Comparison of ENCODE assay signal across 8 cellular contexts in genomic region chr12:75560167-75560566, GRCh38. TPM values are rescaled to one million over a fixed set of nuclear protein-coding genes. Genes with fewer than 3 reads are reported as not detected.
DNase-seq lines count a peak whose midpoint lies in the region; ATAC-seq and TF ChIP-seq lines count a peak whose summit lies in the region.

No MANE protein-coding gene starts in this region.

- no peak overlapping the region for H2BK120ac ChIP-seq in neuronal stem cell (ENCODE audit: low read depth, low read length)

- TF ChIP-seq CTCF in GM12873 (IDR thresholded peaks at IDR 0.05; ENCODE audit: insufficient read depth, low read depth, low read length, missing control alignments) = peak; percentile 34
- peak; percentile 34 for TF ChIP-seq CTCF in parathyroid adenoma (IDR thresholded peaks at IDR 0.05)

- no peak overlapping the region for H3K4ac ChIP-seq in neuronal stem cell (ENCODE audit: low read length)

- H3K27ac ChIP-seq in parathyroid adenoma (no peak overlapping the region), neuronal stem cell (replicated peaks; ENCODE audit: low read length) (no peak overlapping the region)

- H3K9ac ChIP-seq in parathyroid adenoma (no peak overlapping the region), neuronal stem cell (ENCODE audit: low read depth, low read length, poor library complexity) (no peak overlapping the region)

- H3K14ac ChIP-seq in neuronal stem cell (ENCODE audit: low read length) = no peak overlapping the region

- DNase-seq in NCI-H1417 treated with DMSO at 0.1 percent for 48 hours (lab: John Stamatoyannopoulos, UW) (peak; percentile 25), dermis microvascular lymphatic vessel endothelial cell (ENCODE audit: low read depth in 2 of 2) (peak; percentile 49 to 62), neuronal stem cell (ENCODE audit: low spot score) (no peak)
- no peak for DNase-seq in stimulated activated CD4-positive, alpha-beta T cell treated with anti-CD3 and anti-CD28 coated beads, Interleukin-4, amount 100 ng/mL, for 1 hour

- H3K4me3 ChIP-seq in parathyroid adenoma (ENCODE audit: low read depth, low read length) (no peak overlapping the region), neuronal stem cell (ENCODE audit: low read length in 2 of 2) (no peak overlapping the region)

- no peak overlapping the region for H2BK15ac ChIP-seq in neuronal stem cell (ENCODE audit: low read length)

- no peak overlapping the region for H3K18ac ChIP-seq in neuronal stem cell (ENCODE audit: low read length)

- H4K91ac ChIP-seq in neuronal stem cell (ENCODE audit: low read depth, low read length, poor library complexity) = no peak overlapping the region

- H3K36me3 ChIP-seq in parathyroid adenoma (ENCODE audit: control insufficient read depth, insufficient read depth, low read length) (no peaks in the 10 kb centered on the region), neuronal stem cell (replicated peaks in 1 of 2; ENCODE audit: control insufficient read depth in 2 of 2, insufficient read depth in 2 of 2, low read length in 2 of 2) (no peaks in the 10 kb centered on the region)

- H2BK5ac ChIP-seq in neuronal stem cell (ENCODE audit: low read length) = no peak overlapping the region

- H3K27me3 ChIP-seq in parathyroid adenoma (ENCODE audit: control insufficient read depth, insufficient read depth, low read length) = no peaks in the 10 kb centered on the region
- no peaks in the 10 kb centered on the region for H3K27me3 ChIP-seq in neuronal stem cell (ENCODE audit: control insufficient read depth in 3 of 3, insufficient read depth in 3 of 3, low read depth in 1 of 3, low read length in 3 of 3)

- H3K79me2 ChIP-seq in parathyroid adenoma = no peaks in the 10 kb centered on the region

- H3K4me2 ChIP-seq in parathyroid adenoma (ENCODE audit: low read length) = no peak overlapping the region
- H3K4me2 ChIP-seq in neuronal stem cell (ENCODE audit: insufficient read depth, low read length, poor library complexity, severe bottlenecking) = no peak overlapping the region

- no peak overlapping the region for H3K23ac ChIP-seq in neuronal stem cell (ENCODE audit: low read depth, low read length, poor library complexity)

- H4K8ac ChIP-seq in neuronal stem cell (ENCODE audit: low read depth, low read length) = no peak overlapping the region

- H2AFZ ChIP-seq in parathyroid adenoma (no peak overlapping the region), neuronal stem cell (ENCODE audit: low read length) (no peak overlapping the region)

- H3K9me3 ChIP-seq in parathyroid adenoma (ENCODE audit: control insufficient read depth, low read length) = no peaks in the 10 kb centered on the region
- H3K9me3 ChIP-seq in neuronal stem cell (replicated peaks in 1 of 2; ENCODE audit: control insufficient read depth in 2 of 2, insufficient read depth in 1 of 2, low read depth in 1 of 2, low read length in 2 of 2) = peaks cover 0 to 4% of the 10 kb centered on the region in 2 donors

- H3K79me1 ChIP-seq in neuronal stem cell (ENCODE audit: low read depth, low read length) = no peaks in the 10 kb centered on the region

- H3K4me1 ChIP-seq in parathyroid adenoma = no peaks in the 10 kb centered on the region
- peaks cover 2 to 7% of the 10 kb centered on the region in 2 donors for H3K4me1 ChIP-seq in neuronal stem cell (ENCODE audit: control insufficient read depth in 2 of 2, insufficient read depth in 1 of 2, low read depth in 1 of 2, low read length in 2 of 2)

- WGBS in neuronal stem cell (ENCODE audit: extremely low coverage in 2 of 2, insufficient read length in 2 of 2, insufficient replicate concordance in 1 of 2), 2 donors = no CpG with 5 or more reads among the region's 2 CpGs

- no peak for ATAC-seq in HG03469 (IDR thresholded peaks at IDR 0.05; ENCODE audit: unreplicated experiment)
- ATAC-seq in GM18867 (IDR thresholded peaks at IDR 0.05; ENCODE audit: unreplicated experiment) = no peak

- no peak overlapping the region for H2AK5ac ChIP-seq in neuronal stem cell (ENCODE audit: low read depth, low read length)

- H2BK12ac ChIP-seq in neuronal stem cell (ENCODE audit: low read length) = no peak overlapping the region

RNA-seq across cellular contexts. Expression of gene KRR1, which starts 48.8 kb away (rescaled TPM):
- total RNA-seq in dermis microvascular lymphatic vessel endothelial cell = 19.1 and 19.3 TPM in 2 replicates
- polyA plus RNA-seq in neuronal stem cell (2013, experiment 1 of 2) = 68.7 TPM
- 71.1 TPM for polyA plus RNA-seq in neuronal stem cell (2013, experiment 2 of 2)

Comparison
In these comparisons a context has a peak if more than half of its experiments do, and no peak if none do; other contexts are left out.
1. DNase-seq: peak in NCI-H1417 treated with DMSO at 0.1 percent for 48 hours (single experiment) and dermis microvascular lymphatic vessel endothelial cell (2 of 2); none in neuronal stem cell (single experiment) and stimulated activated CD4-positive, alpha-beta T cell treated with anti-CD3 and anti-CD28 coated beads, Interleukin-4, amount 100 ng/mL, for 1 hour (single experiment).